ENCODE assay signal across 8 cellular contexts in the genomic region with DNA sequence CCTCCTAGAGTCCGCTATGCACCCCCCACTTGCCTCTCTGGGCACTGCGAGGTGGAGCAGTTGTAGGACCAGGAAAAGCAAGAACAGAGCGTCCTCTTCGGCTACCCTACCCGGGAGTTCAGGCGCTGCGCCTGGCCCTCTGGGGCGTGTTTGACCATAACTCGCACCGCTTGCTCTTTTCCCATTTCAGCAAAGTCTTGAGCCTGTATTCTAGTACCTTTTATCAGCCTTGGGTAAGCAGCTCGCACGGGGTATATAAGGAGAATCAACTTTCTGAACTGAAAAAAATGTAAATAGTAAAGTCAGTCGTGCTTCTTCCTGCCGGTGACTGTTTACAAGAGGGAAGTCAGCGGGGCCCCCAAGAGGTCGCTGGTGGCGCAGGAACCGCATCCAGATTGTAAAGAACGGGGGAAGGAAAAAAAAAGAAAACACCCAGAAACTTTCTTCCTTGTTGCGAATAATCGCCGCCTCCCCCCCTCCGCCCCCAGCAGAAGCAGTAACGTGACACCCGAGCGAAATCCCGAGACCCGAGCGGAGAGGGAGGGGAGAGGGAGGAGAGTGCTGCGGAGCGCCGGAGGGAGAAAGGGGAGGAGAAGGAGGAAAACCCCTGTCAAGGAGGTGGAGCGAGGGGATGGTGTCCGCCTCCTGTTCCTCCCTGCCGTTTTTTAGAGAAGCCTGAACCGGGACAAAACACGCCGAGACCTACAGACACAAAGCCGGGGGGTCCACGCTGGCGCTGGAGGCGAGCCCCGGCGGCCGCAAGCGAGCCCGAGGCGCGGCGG. TPM values are rescaled to one million over a fixed set of nuclear protein-coding genes. Genes with fewer than 3 reads are reported as not detected.
DNase-seq lines count a peak whose midpoint lies in the region; ATAC-seq and TF ChIP-seq lines count a peak whose summit lies in the region.

A gene with protein sequence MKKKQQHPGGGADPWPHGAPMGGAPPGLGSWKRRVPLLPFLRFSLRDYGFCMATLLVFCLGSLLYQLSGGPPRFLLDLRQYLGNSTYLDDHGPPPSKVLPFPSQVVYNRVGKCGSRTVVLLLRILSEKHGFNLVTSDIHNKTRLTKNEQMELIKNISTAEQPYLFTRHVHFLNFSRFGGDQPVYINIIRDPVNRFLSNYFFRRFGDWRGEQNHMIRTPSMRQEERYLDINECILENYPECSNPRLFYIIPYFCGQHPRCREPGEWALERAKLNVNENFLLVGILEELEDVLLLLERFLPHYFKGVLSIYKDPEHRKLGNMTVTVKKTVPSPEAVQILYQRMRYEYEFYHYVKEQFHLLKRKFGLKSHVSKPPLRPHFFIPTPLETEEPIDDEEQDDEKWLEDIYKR (plus strand): TSS at position 668 of the 782 bp plus-strand sequence. CDS start 401 bp downstream, outside the sequence.

- TF ChIP-seq CTCF in GM06990 (IDR thresholded peaks at IDR 0.05; ENCODE audit: insufficient read depth, low read length, poor library complexity, severe bottlenecking) (peak; percentile 73), mesothelial cell of epicardium (IDR thresholded peaks at IDR 0.05; ENCODE audit: unreplicated experiment) (no peak)

- DNase-seq in GM06990 (ENCODE audit: extremely low read depth, insufficient read length): peak; percentile 77
- peak; percentile 56 for DNase-seq in NCI-H524 treated with DMSO at 0.1 percent for 48 hours (lab: John Stamatoyannopoulos, UW)
- peak; percentile 77 for DNase-seq in activated CD8-positive, alpha-beta memory T cell treated with anti-CD3 and anti-CD28 coated beads, Interleukin-2, amount 10 ng/mL, durations not matched to agents 7 days and 5 days
- peak; percentile 67 for DNase-seq in epidermal melanocyte (ENCODE audit: insufficient read length, low spot score)
- DNase-seq in mesothelial cell of epicardium (ENCODE audit: low spot score in 2 of 2, unreplicated experiment in 2 of 2): peak; percentile 76 to 79
- peak; percentile 16 to 43 for DNase-seq in stimulated activated CD8-positive, alpha-beta memory T cell treated with anti-CD3 and anti-CD28 coated beads, Interleukin-7, amount 100 ng/mL, for 48 hours (ENCODE audit: extremely low read depth in 1 of 2, low read depth in 1 of 2)

- H3K4me1 Mint-ChIP-seq in activated CD8-positive, alpha-beta memory T cell treated with anti-CD3 and anti-CD28 coated beads, Interleukin-2, amount 10 ng/mL, durations not matched to agents 7 days and 5 days: peaks cover 30% of the 10 kb centered on the region
- H3K4me1 Mint-ChIP-seq in mesothelial cell of epicardium: peaks cover 11% of the 10 kb centered on the region

- H3K27me3 ChIP-seq in GM06990 (replicated peaks; ENCODE audit: control insufficient read depth, insufficient read depth, low read length): peaks cover 2% of the 10 kb centered on the region

- H3K9me3 Mint-ChIP-seq in activated CD8-positive, alpha-beta memory T cell treated with anti-CD3 and anti-CD28 coated beads, Interleukin-2, amount 10 ng/mL, durations not matched to agents 7 days and 5 days (ENCODE audit: low read depth): no peaks in the 10 kb centered on the region
- H3K9me3 Mint-ChIP-seq in mesothelial cell of epicardium: no peaks in the 10 kb centered on the region

- peaks cover 40% of the 10 kb centered on the region for H3K27me3 Mint-ChIP-seq in activated CD8-positive, alpha-beta memory T cell treated with anti-CD3 and anti-CD28 coated beads, Interleukin-2, amount 10 ng/mL, durations not matched to agents 7 days and 5 days
- peaks cover 34% of the 10 kb centered on the region for H3K27me3 Mint-ChIP-seq in mesothelial cell of epicardium (ENCODE audit: low read depth)

- peak; percentile 39 for ATAC-seq in HG02870 (IDR thresholded peaks at IDR 0.05; ENCODE audit: unreplicated experiment)
- peak; percentile 55 for ATAC-seq in activated CD8-positive, alpha-beta memory T cell treated with anti-CD3 and anti-CD28 coated beads, Interleukin-2, amount 10 ng/mL, durations not matched to agents 7 days and 5 days
- no peak for ATAC-seq in HG03159 (IDR thresholded peaks at IDR 0.05; ENCODE audit: unreplicated experiment)

- H3K4me3 ChIP-seq in GM06990 (replicated peaks; ENCODE audit: low read depth, low read length): peak within 1 kb of the TSS; percentile 77

- peak within 1 kb of the TSS; percentile 71 for H3K27ac Mint-ChIP-seq in activated CD8-positive, alpha-beta memory T cell treated with anti-CD3 and anti-CD28 coated beads, Interleukin-2, amount 10 ng/mL, durations not matched to agents 7 days and 5 days
- H3K27ac Mint-ChIP-seq in mesothelial cell of epicardium: peak within 1 kb of the TSS; percentile 89

- H3K36me3 ChIP-seq in GM06990 (ENCODE audit: control insufficient read depth, insufficient read depth, low read length): no peaks in the 10 kb centered on the region

- H3K36me3 Mint-ChIP-seq in activated CD8-positive, alpha-beta memory T cell treated with anti-CD3 and anti-CD28 coated beads, Interleukin-2, amount 10 ng/mL, durations not matched to agents 7 days and 5 days: no peaks in the 10 kb centered on the region
- no peaks in the 10 kb centered on the region for H3K36me3 Mint-ChIP-seq in mesothelial cell of epicardium

- CTCF ChIA-PET in activated CD8-positive, alpha-beta memory T cell treated with anti-CD3 and anti-CD28 coated beads, Interleukin-2, amount 10 ng/mL, durations not matched to agents 7 days and 5 days (lab: Charles Lee): interaction anchor here (0.7 to 3.4 kb wide), 5 partner anchors 13 to 201 kb away, joined by 3 to 32 read pairs (median 3); no protein-coding TSS in a partner anchor

- peak within 1 kb of the TSS; percentile 88 for H3K4me3 Mint-ChIP-seq in activated CD8-positive, alpha-beta memory T cell treated with anti-CD3 and anti-CD28 coated beads, Interleukin-2, amount 10 ng/mL, durations not matched to agents 7 days and 5 days
- peak within 1 kb of the TSS; percentile 91 for H3K4me3 Mint-ChIP-seq in mesothelial cell of epicardium

RNA-seq across cellular contexts. Expression of the gene that starts here (rescaled TPM):
- 1 to 10 TPM; 1.5 to 2.3 TPM for total RNA-seq in activated CD8-positive, alpha-beta memory T cell treated with anti-CD3 and anti-CD28 coated beads, Interleukin-2, amount 10 ng/mL, durations not matched to agents 7 days and 5 days
- 5.9 to 6.6 TPM (median 6.3 TPM) in 3 replicates for total RNA-seq in mesothelial cell of epicardium
